8 cellular contexts compared by ENCODE assay signal in genomic region chr4:107719927-107720722, GRCh38. TPM values are rescaled to one million over a fixed set of nuclear protein-coding genes. Genes with fewer than 3 reads are reported as not detected.
DNase-seq lines count a peak whose midpoint lies in the region; ATAC-seq, FAIRE-seq and TF ChIP-seq lines count a peak whose summit lies in the region.

PAPSS1 (minus strand) TSS chr4:107720234; CDS start chr4:107720179, 55 bp downstream.

- WGBS in neuronal stem cell (ENCODE audit: extremely low coverage in 2 of 2, insufficient read length in 2 of 2, insufficient replicate concordance in 1 of 2), 2 donors, result no CpG with 5 or more reads among the region's 90 CpGs

- peaks cover 3% of the 10 kb centered on the region for H3K79me1 ChIP-seq in neuronal stem cell (ENCODE audit: low read depth, low read length)

- no peaks in the 10 kb centered on the region for H3K27me3 ChIP-seq in GM06990 (replicated peaks; ENCODE audit: control insufficient read depth, insufficient read depth, low read length)
- H3K27me3 ChIP-seq in neuronal stem cell (ENCODE audit: control insufficient read depth in 3 of 3, insufficient read depth in 3 of 3, low read depth in 1 of 3, low read length in 3 of 3), result peaks cover 0 to 11% (median 0%) of the 10 kb centered on the region in 3 experiments
- no peaks in the 10 kb centered on the region for H3K27me3 ChIP-seq in subcutaneous abdominal adipose tissue (ENCODE audit: control insufficient read depth in 5 of 5, insufficient read depth in 4 of 5, low read length in 5 of 5)

- H3K9ac ChIP-seq in neuronal stem cell (ENCODE audit: low read depth, low read length, poor library complexity) (peak within 1 kb of the TSS; percentile 95), subcutaneous abdominal adipose tissue (ENCODE audit: low read length in 5 of 5) (peak within 1 kb of the TSS; percentile 11 to 88 (median 85))

- H3K9me3 Mint-ChIP-seq in activated naive CD4-positive, alpha-beta T cell treated with anti-CD3 and anti-CD28 coated beads for 36 hours, result no peaks in the 10 kb centered on the region

- H3K4me1 ChIP-seq in neuronal stem cell (ENCODE audit: control insufficient read depth in 2 of 2, insufficient read depth in 1 of 2, low read depth in 1 of 2, low read length in 2 of 2) (peaks cover 3 to 7% of the 10 kb centered on the region in 2 donors), subcutaneous abdominal adipose tissue (ENCODE audit: control insufficient read depth in 5 of 5, insufficient read depth in 5 of 5, low read length in 5 of 5) (peaks cover 3 to 31% (median 23%) of the 10 kb centered on the region in 5 donors)

- peak within 1 kb of the TSS; percentile 41 for H3K4ac ChIP-seq in neuronal stem cell (ENCODE audit: low read length)

- H4K8ac ChIP-seq in neuronal stem cell (ENCODE audit: low read depth, low read length), result no peak within 1 kb of the TSS

- peak; percentile 64 for TF ChIP-seq POLR2A in NB4 (IDR thresholded peaks at IDR 0.05; ENCODE audit: extremely low read depth, insufficient read length)

- H3K4me3 ChIP-seq in GM06990 (replicated peaks; ENCODE audit: low read depth, low read length) (peak within 1 kb of the TSS; percentile 82), NB4 (ENCODE audit: low read depth, low read length) (peak within 1 kb of the TSS; percentile 78), neuronal stem cell (ENCODE audit: low read length in 2 of 2) (peak within 1 kb of the TSS; percentile 94 to 97), subcutaneous abdominal adipose tissue (ENCODE audit: low read depth in 1 of 5, low read length in 5 of 5) (peak within 1 kb of the TSS; percentile 88 to 95 (median 90))

- no peak within 1 kb of the TSS for H2AK5ac ChIP-seq in neuronal stem cell (ENCODE audit: low read depth, low read length)

- H3K36me3 ChIP-seq in GM06990 (ENCODE audit: control insufficient read depth, insufficient read depth, low read length) (no peaks in the 10 kb centered on the region), neuronal stem cell (replicated peaks in 1 of 2; ENCODE audit: control insufficient read depth in 2 of 2, insufficient read depth in 2 of 2, low read length in 2 of 2) (peaks cover 0 to 5% of the 10 kb centered on the region in 2 donors), subcutaneous abdominal adipose tissue (ENCODE audit: control insufficient read depth in 5 of 5, insufficient read depth in 5 of 5, low read length in 5 of 5) (no peaks in the 10 kb centered on the region)

- H2BK12ac ChIP-seq in neuronal stem cell (ENCODE audit: low read length), result no peak within 1 kb of the TSS

- H3K9me3 ChIP-seq in neuronal stem cell (replicated peaks in 1 of 2; ENCODE audit: control insufficient read depth in 2 of 2, insufficient read depth in 1 of 2, low read depth in 1 of 2, low read length in 2 of 2) (no peaks in the 10 kb centered on the region), subcutaneous abdominal adipose tissue (ENCODE audit: control insufficient read depth in 5 of 5, low read length in 5 of 5) (no peaks in the 10 kb centered on the region)

- CTCF ChIA-PET in activated naive CD4-positive, alpha-beta T cell treated with anti-CD3 and anti-CD28 coated beads for 36 hours (lab: Charles Lee), result interaction anchor here (0.9 to 2.9 kb wide), 6 partner anchors 13 to 212 kb away, joined by 3 to 15 read pairs (median 4); partner anchors contain the start of gene CYP2U1

- H3K14ac ChIP-seq in neuronal stem cell (ENCODE audit: low read length), result peak within 1 kb of the TSS; percentile 63

- H3K27ac ChIP-seq in neuronal stem cell (replicated peaks; ENCODE audit: low read length), result peak within 1 kb of the TSS; percentile 93
- H3K27ac ChIP-seq in subcutaneous abdominal adipose tissue (ENCODE audit: low read depth, low read length), result peak within 1 kb of the TSS; percentile 74

- H3K36me3 Mint-ChIP-seq in activated naive CD4-positive, alpha-beta T cell treated with anti-CD3 and anti-CD28 coated beads for 36 hours (ENCODE audit: low read depth), result peaks cover 2% of the 10 kb centered on the region

- peak within 1 kb of the TSS; percentile 86 for H3K4me3 Mint-ChIP-seq in activated naive CD4-positive, alpha-beta T cell treated with anti-CD3 and anti-CD28 coated beads for 36 hours

- peak; percentile 83 for ATAC-seq in HG02571 (IDR thresholded peaks at IDR 0.05; ENCODE audit: unreplicated experiment)

- no peak within 1 kb of the TSS for H4K91ac ChIP-seq in neuronal stem cell (ENCODE audit: low read depth, low read length, poor library complexity)

- no peak for FAIRE-seq in frontal cortex (lab: Jason Lieb, UNC)

- no peak for TF ChIP-seq CTCF in GM06990 (IDR thresholded peaks at IDR 0.05; ENCODE audit: insufficient read depth, low read length, poor library complexity, severe bottlenecking)
- no peak for TF ChIP-seq CTCF in NB4 (IDR thresholded peaks at IDR 0.05; ENCODE audit: low read depth, low read length)

- H2BK120ac ChIP-seq in neuronal stem cell (ENCODE audit: low read depth, low read length), result peak within 1 kb of the TSS; percentile 81

- peak within 1 kb of the TSS; percentile 69 for H2BK5ac ChIP-seq in neuronal stem cell (ENCODE audit: low read length)

- H3K4me2 ChIP-seq in neuronal stem cell (ENCODE audit: insufficient read depth, low read length, poor library complexity, severe bottlenecking), result peak within 1 kb of the TSS; percentile 72

- peaks cover 26% of the 10 kb centered on the region for H3K4me1 Mint-ChIP-seq in activated naive CD4-positive, alpha-beta T cell treated with anti-CD3 and anti-CD28 coated beads for 36 hours (ENCODE audit: low read depth)

- H3K18ac ChIP-seq in neuronal stem cell (ENCODE audit: low read length), result peak within 1 kb of the TSS; percentile 97

- peak within 1 kb of the TSS; percentile 100 for H2AFZ ChIP-seq in neuronal stem cell (ENCODE audit: low read length)

- DNase-seq in GM06990 (ENCODE audit: extremely low read depth, insufficient read length) (peak; percentile 99), NB4 (ENCODE audit: low read depth) (peak; percentile 94), SK-N-DZ (ENCODE audit: low spot score) (peak; percentile 96), frontal cortex (ENCODE audit: low spot score in 2 of 2) (peak; percentile 92), neuronal stem cell (ENCODE audit: low spot score) (peak; percentile 96)
- DNase-seq in activated naive CD4-positive, alpha-beta T cell treated with anti-CD3 and anti-CD28 coated beads for 36 hours, result peak; percentile 96

- no peak within 1 kb of the TSS for H2BK15ac ChIP-seq in neuronal stem cell (ENCODE audit: low read length)

- H3K27ac Mint-ChIP-seq in activated naive CD4-positive, alpha-beta T cell treated with anti-CD3 and anti-CD28 coated beads for 36 hours, result peak within 1 kb of the TSS; percentile 77

- intact Hi-C loops in activated naive CD4-positive, alpha-beta T cell treated with anti-CD3 and anti-CD28 coated beads for 36 hours (cut with micrococcal nuclease), result loop anchor here (1.0 to 10.0 kb wide), 12 partner anchors 30 to 1712 kb away; partner anchors contain the start of genes AIMP1, CYP2U1, HADH and OSTC

- H3K23ac ChIP-seq in neuronal stem cell (ENCODE audit: low read depth, low read length, poor library complexity), result peak within 1 kb of the TSS; percentile 98

- no peaks in the 10 kb centered on the region for H3K27me3 Mint-ChIP-seq in activated naive CD4-positive, alpha-beta T cell treated with anti-CD3 and anti-CD28 coated beads for 36 hours (ENCODE audit: low read depth)

RNA-seq across cellular contexts. Expression of gene PAPSS1, which starts in this region (rescaled TPM):
- polyA plus RNA-seq in SK-N-DZ (2014; cell fraction: cytosol; rRNA removed), result 108 and 112 TPM in 2 replicates
- 57.7 and 61.4 TPM in 2 replicates for polyA plus RNA-seq in SK-N-DZ (2014; cell fraction: nucleus; rRNA removed)
- 10 to 100 TPM; 28.7 to 29.1 TPM for total RNA-seq in activated naive CD4-positive, alpha-beta T cell treated with anti-CD3 and anti-CD28 coated beads for 36 hours
- 115 TPM for total RNA-seq in frontal cortex
- polyA plus RNA-seq in neuronal stem cell (2013, experiment 1 of 2), result 88.5 TPM
- polyA plus RNA-seq in neuronal stem cell (2013, experiment 2 of 2), result 92.1 TPM

Comparison
In these comparisons a context has a peak if more than half of its experiments do, and no peak if none do; other contexts are left out.
1. Peak in every context shown above with its lines: DNase-seq, ATAC-seq, H3K4me3 ChIP-seq and H3K27ac ChIP-seq.